In genomic region chr21:22136770-22137169, GRCh38 we compare ENCODE assay signal across 30 cellular contexts.
"Had no signal": no experiment of that assay in that cellular context is flagged by ENCODE, and none has a peak within 500 bp of the region (broad histone marks: within the 10 kb centered on the region; RNA-seq: fewer than 3 reads in every experiment).

No MANE protein-coding gene starts in this region.

- H3K4me3 Mint-ChIP-seq: dendritic cell treated with granulocyte-macrophage colony-stimulating factor and Interleukin-4, amounts not matched to agents 40 ng/mL and 50 ng/mL, for 4 days; effector memory CD8-positive, alpha-beta T cell; endodermal cell had no signal

- H3K36me3 ChIP-seq: colonic mucosa, esophagus muscularis mucosa, esophagus squamous epithelium, gastrocnemius medialis, gastroesophageal sphincter, heart left ventricle, heart right ventricle had no signal

- H3K27ac Mint-ChIP-seq: dendritic cell treated with granulocyte-macrophage colony-stimulating factor and Interleukin-4, amounts not matched to agents 40 ng/mL and 50 ng/mL, for 4 days; effector memory CD8-positive, alpha-beta T cell; endodermal cell had no signal

- H2AFZ ChIP-seq: hepatocyte had no signal

- H3K4me1 ChIP-seq: colonic mucosa, esophagus muscularis mucosa, esophagus squamous epithelium, foreskin keratinocyte, gastrocnemius medialis, gastroesophageal sphincter, heart left ventricle, heart right ventricle had no signal

- H3K4me1 Mint-ChIP-seq: endodermal cell had no signal

- H3K4me3 ChIP-seq: colonic mucosa, coronary artery, dorsolateral prefrontal cortex, esophagus muscularis mucosa, esophagus squamous epithelium, gastrocnemius medialis, gastroesophageal sphincter, heart left ventricle, heart right ventricle, hepatocyte had no signal

- H3K9me3 Mint-ChIP-seq: endodermal cell had no signal

- DNase-seq: colonic mucosa; cortex of kidney; dermis blood vessel endothelial cell; dorsolateral prefrontal cortex; effector CD4-positive, alpha-beta T cell; effector CD8-positive, alpha-beta T cell; effector memory CD4-positive, alpha-beta T cell; effector memory CD8-positive, alpha-beta T cell; endodermal cell; erythroblast; esophagus squamous epithelium; foreskin fibroblast; foreskin keratinocyte; foreskin melanocyte; gastrocnemius medialis; glutamatergic neuron; head of caudate nucleus; heart left ventricle; heart right ventricle had no signal

- H3K79me2 ChIP-seq: hepatocyte had no signal

- H3K9me3 ChIP-seq: colonic mucosa, esophagus muscularis mucosa, gastrocnemius medialis, gastroesophageal sphincter had no signal

- H3K27me3 Mint-ChIP-seq: dendritic cell treated with granulocyte-macrophage colony-stimulating factor and Interleukin-4, amounts not matched to agents 40 ng/mL and 50 ng/mL, for 4 days; effector memory CD8-positive, alpha-beta T cell had no signal

- ATAC-seq: effector memory CD8-positive, alpha-beta T cell; esophagus mucosa; foreskin keratinocyte; gastrocnemius medialis; gastroesophageal sphincter; heart left ventricle; heart right ventricle had no signal

- H3K27ac ChIP-seq: colonic mucosa, coronary artery, dorsolateral prefrontal cortex, epithelial cell of prostate, esophagus muscularis mucosa, esophagus squamous epithelium, foreskin keratinocyte, gastrocnemius medialis, gastroesophageal sphincter, heart left ventricle, heart right ventricle, hepatocyte had no signal

- H3K4me2 ChIP-seq: hepatocyte had no signal

- H3K27me3 ChIP-seq: colonic mucosa, dorsolateral prefrontal cortex, esophagus muscularis mucosa, esophagus squamous epithelium, foreskin keratinocyte, gastrocnemius medialis, gastroesophageal sphincter, heart left ventricle, heart right ventricle, hepatocyte had no signal

- FAIRE-seq: colon, endometrium, endothelial cell of umbilical vein, frontal cortex had no signal
